Comparison of ENCODE assay signal across 25 cellular contexts in genomic region chr15:27692438-27692837, GRCh38.
"Had no signal": no experiment of that assay in that cellular context is flagged by ENCODE, and none has a peak within 500 bp of the region (broad histone marks: within the 10 kb centered on the region; RNA-seq: fewer than 3 reads in every experiment).

No MANE protein-coding gene starts in this region.

- H3K36me3 ChIP-seq: ascending aorta had no signal

- H3K4me3 ChIP-seq: ascending aorta, body of pancreas had no signal

- H3K9me3 Mint-ChIP-seq: activated naive CD8-positive, alpha-beta T cell treated with anti-CD3 and anti-CD28 coated beads, Interleukin-2, amount 50 U/mL, for 24 hours; activated T-cell treated with anti-CD3 and anti-CD28 coated beads, Interleukin-2, amount 50 U/mL, for 4 hours had no signal

- H3K4me3 Mint-ChIP-seq: activated B cell treated with CpG ODN at 0.5 μM for 24 hours; activated CD4-positive, alpha-beta memory T cell treated with anti-CD3 and anti-CD28 coated beads for 36 hours; activated CD4-positive, alpha-beta T cell treated with anti-CD3 and anti-CD28 coated beads, Interleukin-2, amount 10 ng/mL, durations not matched to agents 7 days and 5 days; activated naive CD8-positive, alpha-beta T cell treated with anti-CD3 and anti-CD28 coated beads, Interleukin-2, amount 50 U/mL, for 24 hours; activated T-cell treated with anti-CD3 and anti-CD28 coated beads, Interleukin-2, amount 50 U/mL, for 4 hours; central memory CD8-positive, alpha-beta T cell; T-helper 17 cell had no signal

- H3K4me1 ChIP-seq: ascending aorta, body of pancreas had no signal

- H3K27ac Mint-ChIP-seq: activated B cell treated with CpG ODN at 0.5 μM for 24 hours; activated CD4-positive, alpha-beta memory T cell treated with anti-CD3 and anti-CD28 coated beads for 36 hours; activated CD4-positive, alpha-beta T cell treated with anti-CD3 and anti-CD28 coated beads, Interleukin-2, amount 10 ng/mL, durations not matched to agents 7 days and 5 days; activated naive CD4-positive, alpha-beta T cell treated with anti-CD3 and anti-CD28 coated beads, Interleukin-2, amount 50 U/mL, for 72 hours; activated naive CD8-positive, alpha-beta T cell treated with anti-CD3 and anti-CD28 coated beads, Interleukin-2, amount 50 U/mL, for 24 hours; T-helper 17 cell had no signal

- ATAC-seq: activated naive CD4-positive, alpha-beta T cell treated with anti-CD3 and anti-CD28 coated beads, Interleukin-2, amount 50 U/mL, for 72 hours; activated naive CD8-positive, alpha-beta T cell treated with anti-CD3 and anti-CD28 coated beads, Interleukin-2, amount 50 U/mL, for 24 hours; activated T-cell treated with anti-CD3 and anti-CD28 coated beads, Interleukin-2, amount 50 U/mL, for 4 hours; body of pancreas; PC-3; T-helper 17 cell had no signal

- H3K4me1 Mint-ChIP-seq: activated B cell treated with CpG ODN at 0.5 μM for 24 hours; activated CD4-positive, alpha-beta T cell treated with anti-CD3 and anti-CD28 coated beads, Interleukin-2, amount 10 ng/mL, durations not matched to agents 7 days and 5 days; activated naive CD8-positive, alpha-beta T cell treated with anti-CD3 and anti-CD28 coated beads, Interleukin-2, amount 50 U/mL, for 24 hours; central memory CD8-positive, alpha-beta T cell; T-helper 17 cell had no signal

- H3K27me3 Mint-ChIP-seq: activated B cell treated with CpG ODN at 0.5 μM for 24 hours; activated CD4-positive, alpha-beta memory T cell treated with anti-CD3 and anti-CD28 coated beads for 36 hours; activated CD4-positive, alpha-beta T cell treated with anti-CD3 and anti-CD28 coated beads, Interleukin-2, amount 10 ng/mL, durations not matched to agents 7 days and 5 days; activated naive CD8-positive, alpha-beta T cell treated with anti-CD3 and anti-CD28 coated beads, Interleukin-2, amount 50 U/mL, for 24 hours; central memory CD8-positive, alpha-beta T cell; T-helper 17 cell had no signal

- H3K27me3 ChIP-seq: ascending aorta, body of pancreas had no signal

- DNase-seq: activated B cell treated with CpG ODN at 0.5 μM for 24 hours; activated CD4-positive, alpha-beta memory T cell treated with anti-CD3 and anti-CD28 coated beads for 36 hours; activated CD4-positive, alpha-beta T cell treated with anti-CD3 and anti-CD28 coated beads, Interleukin-2, amount 10 ng/mL, durations not matched to agents 7 days and 5 days; activated CD8-positive, alpha-beta memory T cell treated with anti-CD3 and anti-CD28 coated beads for 24 hours; activated effector memory CD4-positive, alpha-beta T cell treated with anti-CD3 and anti-CD28 coated beads, Interleukin-2, amount 50 U/mL, for 16 hours; activated naive CD4-positive, alpha-beta T cell treated with Interleukin-2 at 50 U/mL for 16 hours; activated naive CD8-positive, alpha-beta T cell treated with anti-CD3 and anti-CD28 coated beads, Interleukin-2, amount 50 U/mL, for 24 hours; activated T-cell treated with anti-CD3 and anti-CD28 coated beads, Interleukin-2, amount 50 U/mL, for 4 hours; amniotic stem cell; body of pancreas; NCI-H1092; NCI-H1417; NCI-H2029; NCI-H2107; NCI-H345; NCI-H510A; NCI-H526 treated with DMSO at 0.1 percent for 48 hours; PC-3; SIG-M5; T-helper 17 cell; T1000 had no signal

- H3K27ac ChIP-seq: ascending aorta, body of pancreas, KMS-11 had no signal

- H3K4me2 ChIP-seq: KMS-11 had no signal

- H3K36me3 Mint-ChIP-seq: activated CD4-positive, alpha-beta memory T cell treated with anti-CD3 and anti-CD28 coated beads for 36 hours; activated naive CD4-positive, alpha-beta T cell treated with anti-CD3 and anti-CD28 coated beads, Interleukin-2, amount 50 U/mL, for 72 hours had no signal
